Comparison of ENCODE assay signal across 12 cellular contexts in genomic region chr2:150548527-150548926, GRCh38.
A peak's percentile ranks its signal among the peaks of the same experiment; 100 is the strongest.
DNase-seq lines count a peak whose midpoint lies in the region; ATAC-seq, FAIRE-seq and TF ChIP-seq lines count a peak whose summit lies in the region.
"Had no signal": no experiment of that assay in that cellular context is flagged by ENCODE, and none has a peak within 500 bp of the region (broad histone marks: within the 10 kb centered on the region; RNA-seq: fewer than 3 reads in every experiment).

No MANE protein-coding gene starts in this region.

- CTCF ChIA-PET in A549 (lab: Yijun Ruan, JAX): interaction anchor here (1.3 kb wide), 1 partner anchor 18 kb away, joined by 3 read pairs; no protein-coding TSS in a partner anchor
- CTCF ChIA-PET in endothelial cell of umbilical vein (lab: Charles Lee): interaction anchor here (0.6 to 1.9 kb wide), 9 partner anchors 8 to 503 kb away, joined by 3 to 5 read pairs (median 3); no protein-coding TSS in a partner anchor

- dilution Hi-C loops in endothelial cell of umbilical vein (cut with MboI; ENCODE audit: extremely low pct_ligation_motif_present, low sequenced_read_pairs): no loop called here

- in situ Hi-C loops in GM13977 (cut with MboI; ENCODE audit: low pct_unique_long_range_greater_than_20kb, low sequenced_read_pairs, unreplicated experiment): no loop called here

- H3K4me3 ChIP-seq in A549: no peak overlapping the region
- H3K4me3 ChIP-seq in endothelial cell of umbilical vein (replicated peaks in 1 of 3; ENCODE audit: insufficient read depth in 1 of 3, low read depth in 1 of 3, low read length in 3 of 3): no peak overlapping the region
- no peak overlapping the region for H3K4me3 ChIP-seq in tibial artery
- H3K4me3 ChIP-seq: thoracic aorta had no signal

- H3K9ac ChIP-seq in endothelial cell of umbilical vein (replicated peaks; ENCODE audit: extremely low read depth, insufficient read depth, low read length): no peak overlapping the region

- no peaks in the 10 kb centered on the region for H3K79me2 ChIP-seq in endothelial cell of umbilical vein (ENCODE audit: control insufficient read depth, insufficient read depth, low read length)

- FAIRE-seq in A549 (lab: Jason Lieb, UNC) (no peak), endothelial cell of umbilical vein (lab: Jason Lieb, UNC) (no peak)
- FAIRE-seq: endometrium had no signal

- H3K4me1 ChIP-seq in A549: no peaks in the 10 kb centered on the region
- H3K4me1 ChIP-seq in endothelial cell of umbilical vein (ENCODE audit: control insufficient read depth, extremely low read depth, insufficient read depth, low read length): peaks cover 5% of the 10 kb centered on the region
- H3K4me1 ChIP-seq in tibial artery: no peaks in the 10 kb centered on the region

- POLR2A ChIA-PET in A549 (lab: Yijun Ruan, JAX): no interaction called here
- POLR2A ChIA-PET in endothelial cell of umbilical vein (lab: Charles Lee): no interaction called here

- BruUV-seq in endothelial cell of umbilical vein (replicated peaks; lab: Mats Ljungman, UMichigan): no TSS peak

- peak; percentile 30; the same call in 1 of the 3 replicates for TF ChIP-seq CTCF in A549 (IDR thresholded peaks at IDR 0.05)
- peak; percentile 30 for TF ChIP-seq CTCF in GM13977 (IDR thresholded peaks at IDR 0.05; ENCODE audit: extremely low read depth, insufficient read depth, missing control alignments)
- TF ChIP-seq CTCF in endothelial cell of umbilical vein (IDR thresholded peaks at IDR 0.05; ENCODE audit: extremely low read depth in 1 of 2, insufficient read depth in 1 of 2, low read depth in 1 of 2, low read length in 2 of 2): peak; percentile 17 to 24
- TF ChIP-seq CTCF in tibial artery (IDR thresholded peaks at IDR 0.05): no peak

- no peak for TF ChIP-seq EP300 in A549 (IDR thresholded peaks at IDR 0.05)

- ATAC-seq in A549: peak; percentile 74 to 88
- ATAC-seq: activated CD4-positive, CD25-positive, alpha-beta regulatory T cell treated with anti-CD3 and anti-CD28 coated beads, Interleukin-2, amount 50 U/mL, for 24 hours had no signal

- no peaks in the 10 kb centered on the region for H3K9me1 ChIP-seq in endothelial cell of umbilical vein (replicated peaks; ENCODE audit: control insufficient read depth, extremely low read depth, insufficient read depth, low read length)

- WGBS in A549 (ENCODE audit: missing lambda C conversion rate): 66% methylated on average over 2 of the region's 2 CpGs

- H3K27me3 ChIP-seq in endothelial cell of umbilical vein (ENCODE audit: control insufficient read depth in 2 of 2, insufficient read depth in 2 of 2, low read length in 2 of 2) (no peaks in the 10 kb centered on the region), tibial artery (no peaks in the 10 kb centered on the region)

- H4K20me1 ChIP-seq in endothelial cell of umbilical vein (replicated peaks; ENCODE audit: control insufficient read depth, extremely low read depth, insufficient read depth, low read length): no peaks in the 10 kb centered on the region

- H3K4me2 ChIP-seq in A549 (no peak overlapping the region), endothelial cell of umbilical vein (ENCODE audit: insufficient read depth, low read length) (no peak overlapping the region)

- H3K27ac ChIP-seq in A549 (no peak overlapping the region), endothelial cell of umbilical vein (ENCODE audit: insufficient read depth, low read depth, low read length) (no peak overlapping the region), tibial artery (no peak overlapping the region)
- H3K27ac ChIP-seq: thoracic aorta had no signal

- TF ChIP-seq RAD21 in A549 (conservative IDR thresholded peaks at IDR 0.05 in 1 of 2, IDR thresholded peaks at IDR 0.05 in 1 of 2): 0 out of 5 replicates have a peak, but pooled peaks of 1 of the 2 experiments have one; percentile 15

- DNase-seq in A549 (ENCODE audit: low read depth in 1 of 2, low spot score in 1 of 2): peak; percentile 14 to 52
- peak; percentile 20 for DNase-seq in GM13977 (ENCODE audit: low spot score)
- peak; percentile 58 for DNase-seq in NCI-H1105 treated with DMSO at 0.1 percent for 48 hours (lab: John Stamatoyannopoulos, UW)
- no peak for DNase-seq in endothelial cell of umbilical vein (ENCODE audit: low read depth, low spot score)
- DNase-seq in kidney glomerular epithelial cell (lab: John Stamatoyannopoulos, UW): no peak
- no peak for DNase-seq in ureter (ENCODE audit: low spot score)
- no peak for DNase-seq in tibial artery
- no peak for DNase-seq in stimulated activated naive CD4-positive, alpha-beta T cell (lab: John Stamatoyannopoulos, UW)
- DNase-seq: GF-D8 had no signal

- H2AFZ ChIP-seq in endothelial cell of umbilical vein (ENCODE audit: low read depth, low read length): no peak overlapping the region

- no peaks in the 10 kb centered on the region for H3K36me3 ChIP-seq in endothelial cell of umbilical vein (ENCODE audit: control insufficient read depth in 2 of 2, extremely low read depth in 1 of 2, insufficient read depth in 2 of 2, low read length in 2 of 2)
- H3K36me3 ChIP-seq in tibial artery: no peaks in the 10 kb centered on the region
- H3K36me3 ChIP-seq: thoracic aorta had no signal

- H3K9me3 ChIP-seq in A549: no peaks in the 10 kb centered on the region
- no peaks in the 10 kb centered on the region for H3K9me3 ChIP-seq in endothelial cell of umbilical vein (replicated peaks; ENCODE audit: control insufficient read depth, insufficient read depth, low read length)
- no peaks in the 10 kb centered on the region for H3K9me3 ChIP-seq in tibial artery
- H3K9me3 ChIP-seq: thoracic aorta had no signal

- intact Hi-C loops in endothelial cell of umbilical vein (cut with micrococcal nuclease) (no loop called here), tibial artery (cut with DNase I; ENCODE audit: low total_unique reads) (no loop called here)

- TF ChIP-seq POLR2A in A549 (IDR thresholded peaks at IDR 0.05; ENCODE audit: low read length) (no peak), endothelial cell of umbilical vein (IDR thresholded peaks at IDR 0.05; ENCODE audit: low read depth, low read length) (no peak)

TF ChIP-seq in A549, 52 proteins besides CTCF, POLR2A, EP300 and RAD21 (continues in another document):
- TF ChIP-seq HOXB5 (CRISPR knock-in tag; IDR thresholded peaks at IDR 0.05) (no peak), HEYL (CRISPR knock-in tag; IDR thresholded peaks at IDR 0.05) (no peak), RFX5 (IDR thresholded peaks at IDR 0.05) (no peak), BHLHE40 (IDR thresholded peaks at IDR 0.05; ENCODE audit: low read depth, low read length) (no peak), E2F6 (IDR thresholded peaks at IDR 0.05; ENCODE audit: borderline replicate concordance, low read depth) (no peak), JUN (IDR thresholded peaks at IDR 0.05) (no peak), EHF (CRISPR knock-in tag; IDR thresholded peaks at IDR 0.05) (no peak), BCL3 (IDR thresholded peaks at IDR 0.05) (no peak), RARB (CRISPR knock-in tag; IDR thresholded peaks at IDR 0.05) (no peak)

TF ChIP-seq in endothelial cell of umbilical vein, 7 proteins besides CTCF, POLR2A, EP300 and RAD21:
- TF ChIP-seq EZH2 (IDR thresholded peaks at IDR 0.05; ENCODE audit: borderline replicate concordance, low read depth, low read length, severe bottlenecking) (no peak), POLR2AphosphoS5 (IDR thresholded peaks at IDR 0.05; ENCODE audit: insufficient read depth, low read depth, low read length) (no peak), GATA2 (IDR thresholded peaks at IDR 0.05; ENCODE audit: insufficient read depth, insufficient read length, low read depth, low read length) (no peak), FOS (IDR thresholded peaks at IDR 0.05; ENCODE audit: borderline replicate concordance, insufficient read depth, low read length) (no peak), JUN (IDR thresholded peaks at IDR 0.05; ENCODE audit: borderline replicate concordance, insufficient read depth, insufficient read length, low read depth) (no peak), MYC (IDR thresholded peaks at IDR 0.05; ENCODE audit: low read depth, low read length) (no peak), MAX (IDR thresholded peaks at IDR 0.05; ENCODE audit: insufficient read depth, insufficient read length) (no peak)
TF ChIP-seq in endothelial cell of umbilical vein: peak in this region for 0.

Comparison
In these comparisons a context has a peak if more than half of its experiments do, and no peak if none do; other contexts are left out.
1. DNase-seq: peak in A549 (2 of 2), GM13977 (single experiment) and NCI-H1105 treated with DMSO at 0.1 percent for 48 hours (single experiment); none in endothelial cell of umbilical vein (single experiment), kidney glomerular epithelial cell (single experiment), ureter (single experiment), tibial artery (0 of 2) and stimulated activated naive CD4-positive, alpha-beta T cell (0 of 6).
2. CTCF ChIP-seq: peak in A549 (single experiment), GM13977 (single experiment) and endothelial cell of umbilical vein (2 of 2); none in tibial artery (0 of 2).